17 cellular contexts compared by ENCODE assay signal in genomic region chr10:43385412-43386004, GRCh38. TPM values are rescaled to one million over a fixed set of nuclear protein-coding genes. Genes with fewer than 3 reads are reported as not detected.
DNase-seq lines count a peak whose midpoint lies in the region; ATAC-seq and TF ChIP-seq lines count a peak whose summit lies in the region.
"Had no signal": no experiment of that assay in that cellular context is flagged by ENCODE, and none has a peak within 500 bp of the region (broad histone marks: within the 10 kb centered on the region; RNA-seq: fewer than 3 reads in every experiment).

No MANE protein-coding gene starts in this region.

- intact Hi-C loops in CD4-positive, alpha-beta T cell (cut with DNase I, micrococcal nuclease), result no loop called here

- H3K27ac Mint-ChIP-seq in activated T-cell treated with anti-CD3 and anti-CD28 coated beads, Interleukin-2, amount 50 U/mL, for 72 hours, result peak overlapping the region; percentile 24
- H3K27ac Mint-ChIP-seq in CD4-positive, alpha-beta T cell, result peak overlapping the region; percentile 82
- no peak overlapping the region for H3K27ac Mint-ChIP-seq in chondrocyte (ENCODE audit: unreplicated experiment)

- no peaks in the 10 kb centered on the region for H3K27me3 ChIP-seq in CD4-positive, alpha-beta T cell (ENCODE audit: control insufficient read depth, insufficient read depth, low read length)

- H3K36me3 Mint-ChIP-seq in activated T-cell treated with anti-CD3 and anti-CD28 coated beads, Interleukin-2, amount 50 U/mL, for 72 hours (ENCODE audit: insufficient read depth in 2 of 2), result peaks cover 18 to 34% of the 10 kb centered on the region in 2 donors
- peaks cover 62% of the 10 kb centered on the region for H3K36me3 Mint-ChIP-seq in CD4-positive, alpha-beta T cell (ENCODE audit: low read depth)
- peaks cover 30% of the 10 kb centered on the region for H3K36me3 Mint-ChIP-seq in chondrocyte (ENCODE audit: low read depth)

- H3K4me1 Mint-ChIP-seq in activated T-cell treated with anti-CD3 and anti-CD28 coated beads, Interleukin-2, amount 50 U/mL, for 72 hours (ENCODE audit: low read depth), result peaks cover 50% of the 10 kb centered on the region
- peaks cover 44% of the 10 kb centered on the region for H3K4me1 Mint-ChIP-seq in CD4-positive, alpha-beta T cell (ENCODE audit: low read depth)
- peaks cover 17% of the 10 kb centered on the region for H3K4me1 Mint-ChIP-seq in chondrocyte (ENCODE audit: low read depth)

- peaks cover 45% of the 10 kb centered on the region for H3K36me3 ChIP-seq in SK-N-MC (ENCODE audit: insufficient read depth, low read length)

- H3K4me3 Mint-ChIP-seq in activated T-cell treated with anti-CD3 and anti-CD28 coated beads, Interleukin-2, amount 50 U/mL, for 72 hours, result no peak overlapping the region
- no peak overlapping the region for H3K4me3 Mint-ChIP-seq in CD4-positive, alpha-beta T cell
- H3K4me3 Mint-ChIP-seq in chondrocyte (ENCODE audit: unreplicated experiment), result no peak overlapping the region

- no peak for DNase-seq in activated T-cell treated with anti-CD3 and anti-CD28 coated beads, Interleukin-2, amount 50 U/mL, for 72 hours
- DNase-seq in activated T-cell treated with anti-CD3 and anti-CD28 coated beads for 4 hours (no peak), SK-N-MC (ENCODE audit: low read depth, low spot score) (no peak), chondrocyte (ENCODE audit: low spot score) (peak; percentile 11), HPDE6-E6E7 (ENCODE audit: extremely low spot score) (no peak)
- DNase-seq in CD4-positive, alpha-beta T cell, result no peak
- DNase-seq: DMS 273 treated with DMSO at 0.1 percent for 48 hours, H7, NCI-H1436 treated with DMSO at 0.1 percent for 48 hours, NCI-H345, NCI-H526 treated with DMSO at 0.1 percent for 48 hours, PC-3 had no signal

- no peak overlapping the region for H3K27ac ChIP-seq in CD4-positive, alpha-beta T cell (ENCODE audit: low read depth, low read length)
- H3K27ac ChIP-seq in SK-N-MC, result peak overlapping the region; percentile 42; the same call in 1 of the 2 replicates

- H3K9ac ChIP-seq in SK-N-MC (ENCODE audit: insufficient read length), result no peak overlapping the region

- POLR2A ChIA-PET in CD4-positive, alpha-beta T cell (lab: Charles Lee), result interaction anchor here (0.8 to 1.5 kb wide), 2 partner anchors 10 to 23 kb away, joined by 3 to 4 read pairs; no protein-coding TSS in a partner anchor

- H3K9me3 Mint-ChIP-seq in activated T-cell treated with anti-CD3 and anti-CD28 coated beads, Interleukin-2, amount 50 U/mL, for 72 hours, result no peaks in the 10 kb centered on the region
- no peaks in the 10 kb centered on the region for H3K9me3 Mint-ChIP-seq in CD4-positive, alpha-beta T cell
- H3K9me3 Mint-ChIP-seq in chondrocyte (ENCODE audit: low read depth), result no peaks in the 10 kb centered on the region

- no peak for ATAC-seq in activated T-cell treated with anti-CD3 and anti-CD28 coated beads, Interleukin-2, amount 50 U/mL, for 72 hours (replicated peaks in 1 of 2)
- no peak for ATAC-seq in CD4-positive, alpha-beta T cell (ENCODE audit: poor library complexity)
- ATAC-seq in HG02623 (IDR thresholded peaks at IDR 0.05; ENCODE audit: unreplicated experiment) (no peak), GM18502 (IDR thresholded peaks at IDR 0.05; ENCODE audit: poor library complexity, unreplicated experiment) (no peak)

- no peaks in the 10 kb centered on the region for H3K27me3 Mint-ChIP-seq in activated T-cell treated with anti-CD3 and anti-CD28 coated beads, Interleukin-2, amount 50 U/mL, for 72 hours (ENCODE audit: low read depth)
- H3K27me3 Mint-ChIP-seq in CD4-positive, alpha-beta T cell, result no peaks in the 10 kb centered on the region
- no peaks in the 10 kb centered on the region for H3K27me3 Mint-ChIP-seq in chondrocyte (ENCODE audit: low read depth)

- CTCF ChIA-PET in CD4-positive, alpha-beta T cell (lab: Charles Lee), result no interaction called here

- H3K4me3 ChIP-seq in SK-N-MC, result no peak overlapping the region

- no peaks in the 10 kb centered on the region for H3K9me3 ChIP-seq in CD4-positive, alpha-beta T cell (ENCODE audit: control insufficient read depth, low read length)
- no peaks in the 10 kb centered on the region for H3K9me3 ChIP-seq in SK-N-MC (ENCODE audit: low read depth, low read length)

- TF ChIP-seq CTCF in CD4-positive, alpha-beta T cell (IDR thresholded peaks at IDR 0.05), result no peak
- no peak for TF ChIP-seq CTCF in chondrocyte (IDR thresholded peaks at IDR 0.05)

RNA-seq across cellular contexts. Expression of gene FXYD4, which starts 14.1 kb away (rescaled TPM):
- total RNA-seq in activated T-cell treated with anti-CD3 and anti-CD28 coated beads, Interleukin-2, amount 50 U/mL, for 72 hours, result not detected
- total RNA-seq in CD4-positive, alpha-beta T cell, result not detected
- total RNA-seq in chondrocyte, result not detected in 3 replicates
- total RNA-seq: A673, Daoy, H7, HT-29, PC-3 had no signal

RNA-seq across cellular contexts. Expression of gene HNRNPF, which starts 23.5 kb away (rescaled TPM):
- 100 to 1,000 TPM; 412 to 475 TPM for total RNA-seq in activated T-cell treated with anti-CD3 and anti-CD28 coated beads, Interleukin-2, amount 50 U/mL, for 72 hours
- total RNA-seq in CD4-positive, alpha-beta T cell, result 10 to 100 TPM; 86.5 to 87.9 TPM
- 122 to 126 TPM (median 123 TPM) in 3 replicates for total RNA-seq in chondrocyte

RNA-seq across cellular contexts. Expression of gene ZNF487, which starts 51.4 kb away (rescaled TPM):
- total RNA-seq in activated T-cell treated with anti-CD3 and anti-CD28 coated beads, Interleukin-2, amount 50 U/mL, for 72 hours, result 1 to 10 TPM; 2.9 to 3.6 TPM
- 1 to 10 TPM; 7.5 to 8.5 TPM for total RNA-seq in CD4-positive, alpha-beta T cell
- total RNA-seq in chondrocyte, result 2.1 to 2.7 TPM (median 2.6 TPM) in 3 replicates
